Comparison of ENCODE assay signal across 8 cellular contexts in the genomic region with DNA sequence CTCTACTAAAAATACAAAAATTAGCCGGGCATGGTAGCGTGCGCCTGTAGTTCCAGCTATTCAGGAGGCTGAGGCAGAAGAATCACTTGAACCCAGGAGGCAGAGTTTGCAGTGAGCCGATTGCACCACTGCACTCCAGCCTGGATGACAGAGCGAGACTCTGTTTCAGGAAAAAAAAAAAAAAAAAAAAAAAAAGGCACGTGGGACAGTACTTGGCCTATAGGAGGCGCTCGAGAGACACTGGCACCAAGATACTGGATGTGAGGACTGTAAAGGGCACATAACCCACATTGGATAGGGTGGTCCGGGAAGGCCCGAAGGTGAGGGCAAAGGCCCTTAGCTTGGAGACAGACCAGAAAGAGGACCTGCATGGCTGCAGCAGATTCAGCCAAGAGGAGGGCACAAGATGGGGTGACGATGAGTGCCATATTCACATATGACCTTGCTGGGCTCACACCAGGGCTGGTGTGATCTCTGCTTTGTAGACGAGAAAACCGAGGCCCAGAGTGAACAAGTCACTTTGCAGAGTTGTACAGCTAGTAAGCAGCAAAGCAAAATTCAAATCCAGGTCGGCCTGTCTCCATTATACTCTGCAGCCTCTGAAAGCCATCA.
A peak's percentile ranks its signal among the peaks of the same experiment; 100 is the strongest.
DNase-seq lines count a peak whose midpoint lies in the region; ATAC-seq and TF ChIP-seq lines count a peak whose summit lies in the region.

No MANE protein-coding gene starts in this region.

- no peak for TF ChIP-seq POLR2A in HCT116 (IDR thresholded peaks at IDR 0.05; ENCODE audit: borderline replicate concordance, extremely low read depth, insufficient read depth, insufficient read length)
- no peak for TF ChIP-seq POLR2A in esophagus squamous epithelium (IDR thresholded peaks at IDR 0.05)

- H3K79me2 ChIP-seq in HCT116 (ENCODE audit: insufficient read depth, low read length) = no peaks in the 10 kb centered on the region

- DNase-seq in DMS53 (lab: John Stamatoyannopoulos, UW) (peak; percentile 73), HCT116 (ENCODE audit: low read depth, low spot score) (no peak), T-helper 9 cell (peak; percentile 19), esophagus squamous epithelium (lab: John Stamatoyannopoulos, UW) (no peak), sciatic nerve (ENCODE audit: low spot score) (no peak)

- H3K36me3 ChIP-seq in HCT116 (ENCODE audit: control insufficient read depth in 1 of 2, insufficient read depth in 2 of 2, low read length in 2 of 2) (peaks cover 0 to 3% of the 10 kb centered on the region in 2 experiments; a peak in 1 of 4 replicates), esophagus squamous epithelium (peaks cover 0 to 30% (median 0%) of the 10 kb centered on the region in 3 donors)

- CTCF ChIA-PET in HCT116 (lab: Charles Lee) = interaction anchor here (1.2 kb wide), 1 partner anchor 8 kb away, joined by 5 read pairs; no protein-coding TSS in a partner anchor

- no peak overlapping the region for H3K4me2 ChIP-seq in HCT116 (ENCODE audit: low read length)

- H3K4me3 ChIP-seq in HCT116 (replicated peaks in 1 of 2; ENCODE audit: low read depth in 1 of 2, low read length in 2 of 2) (no peak overlapping the region), esophagus squamous epithelium (no peak overlapping the region)

- BruUV-seq in HCT116 (replicated peaks; lab: Mats Ljungman, UMichigan) = no TSS peak

- ATAC-seq in HCT116 = peak; percentile 61
- ATAC-seq in sciatic nerve = peak; percentile 22
- ATAC-seq in GM18861 (IDR thresholded peaks at IDR 0.05; ENCODE audit: unreplicated experiment) = no peak
- ATAC-seq in HG02759 (IDR thresholded peaks at IDR 0.05; ENCODE audit: unreplicated experiment) = no peak
- ATAC-seq in HG02571 (IDR thresholded peaks at IDR 0.05; ENCODE audit: unreplicated experiment) = no peak

- H3K9me3 ChIP-seq in HCT116 (ENCODE audit: control insufficient read depth in 1 of 2, insufficient read depth in 1 of 2, low read depth in 1 of 2, low read length in 2 of 2) = no peaks in the 10 kb centered on the region
- H3K9me3 ChIP-seq in esophagus squamous epithelium = no peaks in the 10 kb centered on the region

- no peaks in the 10 kb centered on the region; a peak in 1 of 4 replicates for H3K4me1 ChIP-seq in HCT116 (ENCODE audit: control insufficient read depth in 1 of 2, insufficient read depth in 2 of 2, low read length in 2 of 2)
- H3K4me1 ChIP-seq in esophagus squamous epithelium = peaks cover 0 to 14% (median 0%) of the 10 kb centered on the region in 3 donors

- RAD21 ChIA-PET in HCT116 (lab: Charles Lee; ENCODE audit: low non-redundant PET in 1 of 2, low total read pairs in 2 of 2, uncharacterized antibody in 2 of 2, unreplicated experiment in 2 of 2) = no interaction called here

- POLR2A ChIA-PET in HCT116 (lab: Charles Lee) = interaction anchor here (0.9 kb wide), 1 partner anchor 131 kb away, joined by 3 read pairs; no protein-coding TSS in a partner anchor

- 63 to 64% methylated on average over 13 to 14 of the region's 14 CpGs for WGBS in esophagus squamous epithelium, 2 donors

- no peak for TF ChIP-seq RAD21 in HCT116 (IDR thresholded peaks at IDR 0.05; ENCODE audit: low read depth)

- H3K27me3 ChIP-seq in HCT116 (ENCODE audit: insufficient read depth, low read length) (no peaks in the 10 kb centered on the region), esophagus squamous epithelium (no peaks in the 10 kb centered on the region)

- no peak overlapping the region for H2AFZ ChIP-seq in HCT116 (ENCODE audit: low read depth, low read length, poor library complexity, severe bottlenecking)

- no peak overlapping the region for H3K9ac ChIP-seq in HCT116 (ENCODE audit: low read length)

- no peaks in the 10 kb centered on the region for H4K20me1 ChIP-seq in HCT116 (ENCODE audit: insufficient read depth)

- TF ChIP-seq CTCF in HCT116 (IDR thresholded peaks at IDR 0.05 in 2 of 3, conservative IDR thresholded peaks at IDR 0.05 in 1 of 3; ENCODE audit: borderline replicate concordance in 1 of 3, insufficient read depth in 1 of 3, low read depth in 2 of 3, low read length in 2 of 3) (peak; percentile 15 to 77 (median 68); a peak in 4 of 6 replicates), esophagus squamous epithelium (IDR thresholded peaks at IDR 0.05) (peak in 4 of 6 experiments; percentile 24 to 56 (median 32))

- H3K9me2 ChIP-seq in HCT116 (ENCODE audit: insufficient read depth) = no peaks in the 10 kb centered on the region

- intact Hi-C loops in HCT116 (cut with micrococcal nuclease) (no loop called here), esophagus squamous epithelium (cut with DNase I) (no loop called here), sciatic nerve (cut with DNase I) (no loop called here)

- H3K27ac ChIP-seq in HCT116 (ENCODE audit: low read depth, low read length) (no peak overlapping the region), esophagus squamous epithelium (peak overlapping the region; percentile 7 to 75 (median 60))

TF ChIP-seq in HCT116, 20 proteins besides CTCF, POLR2A, EP300 and RAD21:
- TF ChIP-seq ZNF274 (IDR thresholded peaks at IDR 0.05; ENCODE audit: low read depth, low read length) (no peak), ELF1 (IDR thresholded peaks at IDR 0.05; ENCODE audit: borderline replicate concordance, low read depth) (no peak), YY1 (IDR thresholded peaks at IDR 0.05; ENCODE audit: extremely low read depth, insufficient replicate concordance, low read depth, low read length) (no peak), JUND (IDR thresholded peaks at IDR 0.05) (no peak), TCF7L2 (IDR thresholded peaks at IDR 0.05; ENCODE audit: borderline replicate concordance, extremely low read depth, insufficient read depth, insufficient read length) (no peak), CBX3 (IDR thresholded peaks at IDR 0.05; ENCODE audit: low read depth) (no peak), EZH2phosphoT487 (IDR thresholded peaks at IDR 0.05; ENCODE audit: borderline replicate concordance) (no peak), SP1 (IDR thresholded peaks at IDR 0.05; ENCODE audit: low read depth) (no peak), ZFX (IDR thresholded peaks at IDR 0.05) (no peak), ZBTB33 (IDR thresholded peaks at IDR 0.05; ENCODE audit: extremely low read depth, insufficient replicate concordance, low read length) (no peak), REST (IDR thresholded peaks at IDR 0.05; ENCODE audit: low read depth) (no peak), SRF (IDR thresholded peaks at IDR 0.05; ENCODE audit: low read depth) (no peak)
- TF ChIP-seq, protein P1, sequence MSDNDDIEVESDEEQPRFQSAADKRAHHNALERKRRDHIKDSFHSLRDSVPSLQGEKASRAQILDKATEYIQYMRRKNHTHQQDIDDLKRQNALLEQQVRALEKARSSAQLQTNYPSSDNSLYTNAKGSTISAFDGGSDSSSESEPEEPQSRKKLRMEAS (IDR thresholded peaks at IDR 0.05) = no peak

Comparison
In these comparisons a context has a peak if more than half of its experiments do, and no peak if none do; other contexts are left out.
1. DNase-seq: peak in DMS53 (single experiment) and T-helper 9 cell (single experiment); none in HCT116 (single experiment), esophagus squamous epithelium (single experiment) and sciatic nerve (single experiment).
2. ATAC-seq: peak in HCT116 (single experiment) and sciatic nerve (single experiment); none in GM18861 (single experiment), HG02759 (single experiment) and HG02571 (single experiment).